Comparison of ENCODE assay signal across 1 cellular context in genomic region chr19:35223084-35223790, GRCh38.
TF ChIP-seq lines count a peak whose summit lies in the region.

No MANE protein-coding gene starts in this region.

TF ChIP-seq in HEK293T, 16 proteins besides CTCF, POLR2A, EP300 and RAD21:
- TF ChIP-seq FOXA1 (IDR thresholded peaks at IDR 0.05) (no peak), SUZ12 (IDR thresholded peaks at IDR 0.05) (no peak), FOXK2 (IDR thresholded peaks at IDR 0.05) (no peak), NFRKB (IDR thresholded peaks at IDR 0.05) (no peak), BHLHE40 (IDR thresholded peaks at IDR 0.05; ENCODE audit: borderline replicate concordance) (no peak), LEF1 (IDR thresholded peaks at IDR 0.05; ENCODE audit: borderline replicate concordance) (no peak), ARNT (IDR thresholded peaks at IDR 0.05) (no peak), L3MBTL2 (conservative IDR thresholded peaks at IDR 0.05) (no peak), TARDBP (IDR thresholded peaks at IDR 0.05) (no peak)
